10 cellular contexts compared by ENCODE assay signal in genomic region chr11:31809543-31809856, GRCh38. TPM values are rescaled to one million over a fixed set of nuclear protein-coding genes. Genes with fewer than 3 reads are reported as not detected.
DNase-seq lines count a peak whose midpoint lies in the region; ATAC-seq and TF ChIP-seq lines count a peak whose summit lies in the region.
"Had no signal": no experiment of that assay in that cellular context is flagged by ENCODE, and none has a peak within 500 bp of the region (broad histone marks: within the 10 kb centered on the region; RNA-seq: fewer than 3 reads in every experiment).

No MANE protein-coding gene starts in this region.

- H3K9me3 ChIP-seq in ES-I3 (ENCODE audit: control insufficient read depth, insufficient read depth, low read length): no peaks in the 10 kb centered on the region
- no peaks in the 10 kb centered on the region for H3K9me3 ChIP-seq in MG63
- H3K9me3 ChIP-seq in neural cell (ENCODE audit: low read length): no peaks in the 10 kb centered on the region
- H3K9me3 ChIP-seq: heart left ventricle had no signal

- no peaks in the 10 kb centered on the region for H3K36me3 ChIP-seq in ES-I3 (ENCODE audit: insufficient read depth, low read length)
- no peaks in the 10 kb centered on the region for H3K36me3 ChIP-seq in MG63
- H3K36me3 ChIP-seq in neural cell (ENCODE audit: insufficient read depth, low read length): no peaks in the 10 kb centered on the region
- H3K36me3 ChIP-seq: heart left ventricle had no signal

- H3K4me1 ChIP-seq in ES-I3 (ENCODE audit: insufficient read depth, low read length): peaks cover 26% of the 10 kb centered on the region
- H3K4me1 ChIP-seq: parathyroid adenoma had no signal

- no peak for TF ChIP-seq EP300 in neural cell (conservative IDR thresholded peaks at IDR 0.05; ENCODE audit: poor library complexity, severe bottlenecking)

- WGBS in lower leg skin, 2 donors: 30 to 31% methylated on average over 6 of the region's 6 CpGs

- TF ChIP-seq RAD21 in neural cell (conservative IDR thresholded peaks at IDR 0.05): no peak

- DNase-seq in MG63 (no peak), choroid plexus epithelial cell (ENCODE audit: low read depth) (no peak), lower leg skin (ENCODE audit: low spot score in 2 of 2) (no peak), HuH-7 (ENCODE audit: low spot score) (no peak)
- DNase-seq: central memory CD4-positive, alpha-beta T cell; heart left ventricle had no signal

- no peak for ATAC-seq in HG03571 (IDR thresholded peaks at IDR 0.05; ENCODE audit: unreplicated experiment)

- H4K20me1 ChIP-seq in neural cell (ENCODE audit: insufficient read depth): no peaks in the 10 kb centered on the region

- H3K27ac ChIP-seq in neural cell (ENCODE audit: low read length): peak overlapping the region; percentile 73
- H3K27ac ChIP-seq: heart left ventricle, parathyroid adenoma had no signal

- TF ChIP-seq POLR2A in lower leg skin (IDR thresholded peaks at IDR 0.05): no peak

- H3K27me3 ChIP-seq in MG63 (no peaks in the 10 kb centered on the region), neural cell (ENCODE audit: insufficient read depth, low read depth, low read length) (peaks cover 64% of the 10 kb centered on the region)

- intact Hi-C loops in lower leg skin (cut with DNase I; ENCODE audit: low total_unique reads): no loop called here

- peak overlapping the region; percentile 57; the same call in 1 of the 2 replicates for H3K9ac ChIP-seq in ES-I3 (ENCODE audit: low read depth, low read length)
- peak overlapping the region; percentile 77 for H3K9ac ChIP-seq in neural cell (ENCODE audit: low read length)
- H3K9ac ChIP-seq: parathyroid adenoma had no signal

- no peak overlapping the region for H2AFZ ChIP-seq in neural cell (ENCODE audit: low read depth, low read length)

- peak overlapping the region; percentile 68 for H3K4me2 ChIP-seq in neural cell (ENCODE audit: low read length)

- peaks cover 54% of the 10 kb centered on the region for H3K79me2 ChIP-seq in neural cell (replicated peaks; ENCODE audit: insufficient read depth, low read length)
- H3K79me2 ChIP-seq: parathyroid adenoma had no signal

- H3F3A ChIP-seq in neural cell (ENCODE audit: insufficient read depth, low read length, poor library complexity, severe bottlenecking): peaks cover 12% of the 10 kb centered on the region

- TF ChIP-seq CTCF in choroid plexus epithelial cell (conservative IDR thresholded peaks at IDR 0.05; ENCODE audit: low read depth, low read length) (no peak), neural cell (IDR thresholded peaks at IDR 0.05; ENCODE audit: poor library complexity, severe bottlenecking) (no peak), lower leg skin (IDR thresholded peaks at IDR 0.05) (no peak)

- H3K9me2 ChIP-seq in neural cell (ENCODE audit: insufficient read depth, low read length): no peaks in the 10 kb centered on the region

- H3K4me3 ChIP-seq in MG63 (peak overlapping the region; percentile 62), choroid plexus epithelial cell (ENCODE audit: low read depth, low read length) (peak overlapping the region; percentile 40), neural cell (ENCODE audit: low read length) (peak overlapping the region; percentile 97), lower leg skin (ENCODE audit: low read depth, poor library complexity, severe bottlenecking) (no peak overlapping the region)

TF ChIP-seq in neural cell, 6 proteins besides CTCF, POLR2A, EP300 and RAD21:
- TF ChIP-seq REST (IDR thresholded peaks at IDR 0.05; ENCODE audit: borderline replicate concordance) (no peak), SMC3 (conservative IDR thresholded peaks at IDR 0.05; ENCODE audit: poor library complexity) (no peak), EZH2 (IDR thresholded peaks at IDR 0.05; ENCODE audit: borderline replicate concordance, insufficient read depth, low read length, poor library complexity, severe bottlenecking) (no peak), TAF1 (IDR thresholded peaks at IDR 0.05; ENCODE audit: low read depth) (no peak), MXI1 (conservative IDR thresholded peaks at IDR 0.05; ENCODE audit: poor library complexity, severe bottlenecking) (no peak), POLR2AphosphoS5 (IDR thresholded peaks at IDR 0.05) (no peak)

RNA-seq across cellular contexts. Expression of gene PAX6, which starts 1.6 kb away (rescaled TPM):
- 12.4 and 12.7 TPM in 2 replicates for total RNA-seq in MG63 (2014; rRNA removed; shearing (Covaris generic); ENCODE audit: low replicate concordance)
- polyA plus RNA-seq in neural cell: 72.6 and 74.7 TPM in 2 replicates
- polyA minus RNA-seq in neural cell: 65.7 and 69.8 TPM in 2 replicates
- 1 to 10 TPM in 1 of 4 donors, under 1 TPM in 2, not detected in 1; 0.13 to 2.7 (median 0.67) TPM for total RNA-seq in lower leg skin
- polyA plus RNA-seq: heart left ventricle had no signal
